In the genomic region with DNA sequence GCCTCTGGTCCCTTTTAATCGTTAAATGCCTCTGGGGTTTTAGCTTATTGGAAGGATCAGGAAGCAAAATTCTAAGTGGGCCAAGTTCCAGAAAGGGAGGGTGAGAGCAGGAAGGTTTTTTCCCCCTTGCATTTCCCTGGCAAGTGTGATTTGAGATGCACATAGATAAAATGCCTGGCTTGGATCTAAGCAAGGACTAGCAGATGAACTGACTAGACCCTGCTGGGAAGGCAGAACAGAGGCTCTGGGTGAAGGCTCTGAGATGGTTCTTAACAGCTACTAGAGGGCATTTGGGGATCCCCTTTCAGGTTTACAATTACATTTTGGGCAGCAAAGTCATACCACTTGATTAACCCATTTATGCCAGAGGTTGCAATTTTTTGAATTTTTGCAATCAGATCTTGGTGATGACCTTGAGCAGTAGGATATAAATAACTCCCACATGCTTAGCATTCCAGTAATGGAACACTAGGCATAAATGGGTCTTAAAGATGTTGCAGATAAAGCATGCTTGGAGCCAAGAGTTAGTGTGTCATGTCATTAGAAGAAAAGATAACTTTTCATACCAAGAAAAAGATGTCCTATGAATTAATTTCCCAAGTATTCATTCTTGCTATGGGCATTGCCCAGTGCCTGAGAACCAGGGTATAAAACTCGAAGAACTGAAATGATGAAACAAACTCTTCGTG, we compare ENCODE assay signal across 27 cellular contexts.
DNase-seq lines count a peak whose midpoint lies in the region; ATAC-seq and TF ChIP-seq lines count a peak whose summit lies in the region.
"Had no signal": no experiment of that assay in that cellular context is flagged by ENCODE, and none has a peak within 500 bp of the region (broad histone marks: within the 10 kb centered on the region; RNA-seq: fewer than 3 reads in every experiment).

No MANE protein-coding gene starts in this region.

- DNase-seq in A673 (ENCODE audit: low spot score) (peak; percentile 24), HEK293T (ENCODE audit: extremely low spot score) (no peak), mesothelial cell of epicardium (ENCODE audit: low spot score in 2 of 2, unreplicated experiment in 2 of 2) (no peak), DMS79 treated with DMSO at 0.1 percent for 48 hours (lab: John Stamatoyannopoulos, UW) (no peak)
- no peak for DNase-seq in stimulated activated naive CD4-positive, alpha-beta T cell (lab: John Stamatoyannopoulos, UW)
- DNase-seq in T-helper 2 cell treated with Interferon-gamma antibody and Interleukin-4, amounts not matched to agents 5 μg/mL and 100 μg/mL, for 36 hours (ENCODE audit: low spot score) = no peak
- DNase-seq: activated CD4-positive, alpha-beta T cell treated with anti-CD3 and anti-CD28 coated beads, Interleukin-2, amount 10 ng/mL, durations not matched to agents 7 days and 5 days; activated CD8-positive, alpha-beta memory T cell treated with anti-CD3 and anti-CD28 coated beads, Interleukin-2, amount 10 ng/mL, durations not matched to agents 7 days and 5 days; activated naive CD4-positive, alpha-beta T cell treated with anti-CD3 and anti-CD28 coated beads, Interleukin-2, amount 10 ng/mL, durations not matched to agents 7 days and 5 days; activated T-cell treated with anti-CD3 and anti-CD28 coated beads, Interleukin-2, amount 50 U/mL, for 72 hours; amniotic stem cell; DND-41; effector memory CD4-positive, alpha-beta T cell; foreskin melanocyte; midbrain; natural killer cell; NCI-H1417; NCI-H510A; NK-92 treated with Interleukin-12 subunit alpha and Interleukin-12 subunit beta, amount 100 ng/mL, for 24 hours; ovary; T-helper 2 cell had no signal

- no TSS peak for BruUV-seq in A673 (replicated peaks; lab: Mats Ljungman, UMichigan)

- intact Hi-C loops in A673 (cut with micrococcal nuclease; ENCODE audit: unreplicated experiment) = no loop called here

- no peak for ATAC-seq in HG03460 (IDR thresholded peaks at IDR 0.05; ENCODE audit: unreplicated experiment)
- ATAC-seq: A549; activated CD8-positive, alpha-beta memory T cell treated with anti-CD3 and anti-CD28 coated beads, Interleukin-2, amount 10 ng/mL, durations not matched to agents 7 days and 5 days; activated T-cell treated with anti-CD3 and anti-CD28 coated beads, Interleukin-2, amount 50 U/mL, for 72 hours; left lobe of liver; natural killer cell had no signal

- H3K4me1 ChIP-seq in A673 (ENCODE audit: insufficient read depth, low read length, poor library complexity, severe bottlenecking) = no peaks in the 10 kb centered on the region
- H3K4me1 ChIP-seq: A549 had no signal

- peaks cover 3% of the 10 kb centered on the region for H3K9me3 Mint-ChIP-seq in mesothelial cell of epicardium
- H3K9me3 Mint-ChIP-seq in T-helper 2 cell treated with Interferon-gamma antibody and Interleukin-4, amounts not matched to agents 5 μg/mL and 100 μg/mL, for 36 hours = no peaks in the 10 kb centered on the region
- H3K9me3 Mint-ChIP-seq: activated CD4-positive, alpha-beta T cell treated with anti-CD3 and anti-CD28 coated beads, Interleukin-2, amount 10 ng/mL, durations not matched to agents 7 days and 5 days; natural killer cell; type B pancreatic cell had no signal

- H3K4me1 Mint-ChIP-seq in mesothelial cell of epicardium = peaks cover 19% of the 10 kb centered on the region
- H3K4me1 Mint-ChIP-seq in T-helper 2 cell treated with Interferon-gamma antibody and Interleukin-4, amounts not matched to agents 5 μg/mL and 100 μg/mL, for 36 hours (ENCODE audit: low read depth) = peaks cover 4% of the 10 kb centered on the region
- H3K4me1 Mint-ChIP-seq: B cell had no signal

- H3K36me3 ChIP-seq in A673 (ENCODE audit: insufficient read depth, low read length, poor library complexity, severe bottlenecking) = no peaks in the 10 kb centered on the region
- H3K36me3 ChIP-seq: ovary had no signal

- H3K27me3 ChIP-seq in A673 (replicated peaks; ENCODE audit: insufficient read depth, low read depth, low read length, poor library complexity) = peaks cover 37% of the 10 kb centered on the region
- H3K27me3 ChIP-seq: ovary had no signal

- POLR2A ChIA-PET in A673 (lab: Charles Lee; ENCODE audit: low non-redundant PET) (no interaction called here), HEK293T (lab: Yijun Ruan, JAX) (no interaction called here)

- H3K4me3 Mint-ChIP-seq in mesothelial cell of epicardium = no peak overlapping the region
- no peak overlapping the region for H3K4me3 Mint-ChIP-seq in T-helper 2 cell treated with Interferon-gamma antibody and Interleukin-4, amounts not matched to agents 5 μg/mL and 100 μg/mL, for 36 hours
- H3K4me3 Mint-ChIP-seq: activated CD4-positive, alpha-beta T cell treated with anti-CD3 and anti-CD28 coated beads, Interleukin-2, amount 10 ng/mL, durations not matched to agents 7 days and 5 days; activated CD8-positive, alpha-beta memory T cell treated with anti-CD3 and anti-CD28 coated beads, Interleukin-2, amount 10 ng/mL, durations not matched to agents 7 days and 5 days; activated naive CD4-positive, alpha-beta T cell treated with anti-CD3 and anti-CD28 coated beads, Interleukin-2, amount 10 ng/mL, durations not matched to agents 7 days and 5 days; activated T-cell treated with anti-CD3 and anti-CD28 coated beads, Interleukin-2, amount 50 U/mL, for 72 hours; B cell; natural killer cell; type B pancreatic cell had no signal

- H3K27ac ChIP-seq in A673 (ENCODE audit: low read depth, low read length, poor library complexity, severe bottlenecking) (no peak overlapping the region), VCaP (peak overlapping the region; percentile 94)
- H3K27ac ChIP-seq: A549, ovary had no signal

- CTCF ChIA-PET in A673 (lab: Charles Lee) (no interaction called here), HEK293T (lab: Yijun Ruan, JAX) (no interaction called here)

- no peaks in the 10 kb centered on the region for H3K9me3 ChIP-seq in A673 (ENCODE audit: low read depth, low read length, poor library complexity, severe bottlenecking)
- H3K9me3 ChIP-seq: A549, ovary had no signal

- no peaks in the 10 kb centered on the region for H3K36me3 Mint-ChIP-seq in mesothelial cell of epicardium
- H3K36me3 Mint-ChIP-seq in T-helper 2 cell treated with Interferon-gamma antibody and Interleukin-4, amounts not matched to agents 5 μg/mL and 100 μg/mL, for 36 hours (ENCODE audit: low read depth) = no peaks in the 10 kb centered on the region
- H3K36me3 Mint-ChIP-seq: activated CD8-positive, alpha-beta memory T cell treated with anti-CD3 and anti-CD28 coated beads, Interleukin-2, amount 10 ng/mL, durations not matched to agents 7 days and 5 days; activated naive CD4-positive, alpha-beta T cell treated with anti-CD3 and anti-CD28 coated beads, Interleukin-2, amount 10 ng/mL, durations not matched to agents 7 days and 5 days; natural killer cell; type B pancreatic cell had no signal

- TF ChIP-seq CTCF in A673 (conservative IDR thresholded peaks at IDR 0.05; ENCODE audit: low read depth, low read length) = no peak
- no peak for TF ChIP-seq CTCF in VCaP (conservative IDR thresholded peaks at IDR 0.05)
- no peak for TF ChIP-seq CTCF in mesothelial cell of epicardium (IDR thresholded peaks at IDR 0.05; ENCODE audit: unreplicated experiment)

- H3K27me3 Mint-ChIP-seq in mesothelial cell of epicardium (ENCODE audit: low read depth) = peaks cover 3% of the 10 kb centered on the region
- H3K27me3 Mint-ChIP-seq in T-helper 2 cell treated with Interferon-gamma antibody and Interleukin-4, amounts not matched to agents 5 μg/mL and 100 μg/mL, for 36 hours (ENCODE audit: low read depth) = peaks cover 3% of the 10 kb centered on the region
- H3K27me3 Mint-ChIP-seq: activated CD8-positive, alpha-beta memory T cell treated with anti-CD3 and anti-CD28 coated beads, Interleukin-2, amount 10 ng/mL, durations not matched to agents 7 days and 5 days; activated naive CD4-positive, alpha-beta T cell treated with anti-CD3 and anti-CD28 coated beads, Interleukin-2, amount 10 ng/mL, durations not matched to agents 7 days and 5 days had no signal

- peak overlapping the region; percentile 22 for H3K27ac Mint-ChIP-seq in mesothelial cell of epicardium
- no peak overlapping the region for H3K27ac Mint-ChIP-seq in T-helper 2 cell treated with Interferon-gamma antibody and Interleukin-4, amounts not matched to agents 5 μg/mL and 100 μg/mL, for 36 hours
- H3K27ac Mint-ChIP-seq: activated CD4-positive, alpha-beta T cell treated with anti-CD3 and anti-CD28 coated beads, Interleukin-2, amount 10 ng/mL, durations not matched to agents 7 days and 5 days; activated CD8-positive, alpha-beta memory T cell treated with anti-CD3 and anti-CD28 coated beads, Interleukin-2, amount 10 ng/mL, durations not matched to agents 7 days and 5 days; activated naive CD4-positive, alpha-beta T cell treated with anti-CD3 and anti-CD28 coated beads, Interleukin-2, amount 10 ng/mL, durations not matched to agents 7 days and 5 days; activated T-cell treated with anti-CD3 and anti-CD28 coated beads, Interleukin-2, amount 50 U/mL, for 72 hours; B cell; natural killer cell; type B pancreatic cell had no signal

- no peak overlapping the region for H3K4me3 ChIP-seq in A673 (ENCODE audit: low read depth, low read length, poor library complexity, severe bottlenecking)
- H3K4me3 ChIP-seq: A549, ovary had no signal

TF ChIP-seq in HEK293T, 16 proteins besides CTCF, POLR2A, EP300 and RAD21:
- TF ChIP-seq ELF4 (IDR thresholded peaks at IDR 0.05) (no peak), ARNT (IDR thresholded peaks at IDR 0.05) (peak; percentile 93), NFRKB (IDR thresholded peaks at IDR 0.05) (no peak)
